17 cellular contexts compared by ENCODE assay signal in genomic region chr21:35010450-35010849, GRCh38. TPM values are rescaled to one million over a fixed set of nuclear protein-coding genes. Genes with fewer than 3 reads are reported as not detected.
DNase-seq lines count a peak whose midpoint lies in the region; ATAC-seq and TF ChIP-seq lines count a peak whose summit lies in the region.
"Had no signal": no experiment of that assay in that cellular context is flagged by ENCODE, and none has a peak within 500 bp of the region (broad histone marks: within the 10 kb centered on the region; RNA-seq: fewer than 3 reads in every experiment).

No MANE protein-coding gene starts in this region.

- no peak for ATAC-seq in T-helper 17 cell
- ATAC-seq: HCT116 had no signal

- H3K27ac ChIP-seq in HEK293 (ENCODE audit: extremely low read depth, low read depth, low read length): no peak overlapping the region
- H3K27ac ChIP-seq in uterus: no peak overlapping the region
- H3K27ac ChIP-seq: GM23248, HL-60 had no signal

- no peak overlapping the region for H3K4me3 ChIP-seq in HEK293 (ENCODE audit: low read depth, low read length)
- no peak overlapping the region for H3K4me3 ChIP-seq in uterus
- H3K4me3 ChIP-seq: GM23248 had no signal

- no peak for DNase-seq in activated naive CD4-positive, alpha-beta T cell (lab: John Stamatoyannopoulos, UW)
- no peak for DNase-seq in T-helper 17 cell
- DNase-seq in uterus: no peak
- no peak for DNase-seq in DMS114 treated with DMSO at 0.1 percent for 48 hours (lab: John Stamatoyannopoulos, UW; ENCODE audit: unreplicated experiment)
- no peak for DNase-seq in HFFc6
- DNase-seq: ACHN, GM23248, KBM-7, NCI-H1092, NCI-H187, NCI-H2171, NCI-H82, SIG-M5 had no signal

- H3K4me1 ChIP-seq in HEK293 (ENCODE audit: control insufficient read depth, insufficient read depth, low read length) (no peaks in the 10 kb centered on the region), uterus (no peaks in the 10 kb centered on the region)

- TF ChIP-seq POLR2A in uterus (IDR thresholded peaks at IDR 0.05): no peak

- no peaks in the 10 kb centered on the region for H3K36me3 ChIP-seq in HEK293 (ENCODE audit: control insufficient read depth in 2 of 2, insufficient read depth in 1 of 2, low read length in 2 of 2)
- H3K36me3 ChIP-seq in uterus: no peaks in the 10 kb centered on the region

- peak overlapping the region; percentile 42 for H3K4me3 Mint-ChIP-seq in activated naive CD4-positive, alpha-beta T cell treated with anti-CD3 and anti-CD28 coated beads, Interleukin-2, amount 50 U/mL, for 24 hours
- peak overlapping the region; percentile 12 for H3K4me3 Mint-ChIP-seq in T-helper 17 cell
- H3K4me3 Mint-ChIP-seq in HFFc6: no peak overlapping the region

- no peak for TF ChIP-seq CTCF in HEK293 (tag by site-specific recombination; IDR thresholded peaks at IDR 0.05)
- TF ChIP-seq CTCF in uterus (IDR thresholded peaks at IDR 0.05): no peak
- TF ChIP-seq CTCF in HFFc6 (IDR thresholded peaks at IDR 0.05): no peak

- H3K4me1 Mint-ChIP-seq in activated naive CD4-positive, alpha-beta T cell treated with anti-CD3 and anti-CD28 coated beads, Interleukin-2, amount 50 U/mL, for 24 hours: peaks cover 95% of the 10 kb centered on the region
- H3K4me1 Mint-ChIP-seq in T-helper 17 cell (peaks cover 70% of the 10 kb centered on the region), HFFc6 (ENCODE audit: low read depth) (peaks cover 69% of the 10 kb centered on the region)

- H3K36me3 Mint-ChIP-seq in activated naive CD4-positive, alpha-beta T cell treated with anti-CD3 and anti-CD28 coated beads, Interleukin-2, amount 50 U/mL, for 24 hours: peaks cover 21% of the 10 kb centered on the region
- H3K36me3 Mint-ChIP-seq in T-helper 17 cell (ENCODE audit: low read depth): peaks cover 3% of the 10 kb centered on the region
- H3K36me3 Mint-ChIP-seq in HFFc6 (ENCODE audit: low read depth): peaks cover 24% of the 10 kb centered on the region

- no peaks in the 10 kb centered on the region for H3K27me3 Mint-ChIP-seq in activated naive CD4-positive, alpha-beta T cell treated with anti-CD3 and anti-CD28 coated beads, Interleukin-2, amount 50 U/mL, for 24 hours
- H3K27me3 Mint-ChIP-seq in T-helper 17 cell (no peaks in the 10 kb centered on the region), HFFc6 (ENCODE audit: insufficient read depth) (peaks cover 1% of the 10 kb centered on the region)

- no peaks in the 10 kb centered on the region for H3K27me3 ChIP-seq in uterus

- CTCF ChIA-PET in HEK293 (lab: Yijun Ruan, JAX): interaction anchor here (1.4 kb wide), 1 partner anchor 66 kb away, joined by 3 read pairs; no protein-coding TSS in a partner anchor

- no peaks in the 10 kb centered on the region for H3K9me3 ChIP-seq in HEK293 (ENCODE audit: control insufficient read depth, insufficient read depth, low read depth, low read length)
- H3K9me3 ChIP-seq in T-helper 17 cell (ENCODE audit: control insufficient read depth, low read length, poor library complexity, severe bottlenecking): no peaks in the 10 kb centered on the region
- no peaks in the 10 kb centered on the region for H3K9me3 ChIP-seq in uterus

- intact Hi-C loops in uterus (cut with DNase I; ENCODE audit: low total_unique reads): no loop called here

- POLR2A ChIA-PET in HEK293 (lab: Yijun Ruan, JAX): no interaction called here

- H3K9me3 Mint-ChIP-seq in activated naive CD4-positive, alpha-beta T cell treated with anti-CD3 and anti-CD28 coated beads, Interleukin-2, amount 50 U/mL, for 24 hours: no peaks in the 10 kb centered on the region
- H3K9me3 Mint-ChIP-seq in HFFc6: no peaks in the 10 kb centered on the region

- peak overlapping the region; percentile 26 for H3K27ac Mint-ChIP-seq in activated naive CD4-positive, alpha-beta T cell treated with anti-CD3 and anti-CD28 coated beads, Interleukin-2, amount 50 U/mL, for 24 hours
- H3K27ac Mint-ChIP-seq in T-helper 17 cell (peak overlapping the region; percentile 73), HFFc6 (no peak overlapping the region)

TF ChIP-seq in HEK293, 187 proteins besides CTCF, POLR2A, EP300 and RAD21:
- TF ChIP-seq ZBTB20 (tag by site-specific recombination; IDR thresholded peaks at IDR 0.05): no peak
- TF ChIP-seq SCRT2 (tag by site-specific recombination; IDR thresholded peaks at IDR 0.05): peak; percentile 64

RNA-seq across cellular contexts. Expression of gene RUNX1, which starts 38.7 kb away (rescaled TPM):
- total RNA-seq in T-helper 17 cell (100 to 1,000 TPM in 1 of 2 donors, 10 to 100 TPM in 1; 97.0 to 110 TPM), uterus (10 to 100 TPM in 1 of 4 donors, 1 to 10 TPM in 2, under 1 TPM in 1; under 0.01 to 13.2 (median 8.7) TPM)
- 10 to 100 TPM; 57.4 to 78.9 (median 61.3) TPM for total RNA-seq in HFFc6 (2021; fragmentation: NEBNext Ultra II Directional; extraction: Animal tissue kit (Norgen Biotek cat#: 25700))

Comparison
In these comparisons a context has a peak if more than half of its experiments do, and no peak if none do; other contexts are left out.
1. RNA of gene RUNX1, which starts 38.7 kb away (total RNA-seq): 97.0 to 110 TPM in T-helper 17 cell and 57.4 to 78.9 TPM in HFFc6; under 0.01 to 13.2 TPM in uterus; every median in the first group is over 4 times any median in the second.